In genomic region chrX:130167040-130167439, GRCh38 we compare ENCODE assay signal across 12 cellular contexts. TPM values are rescaled to one million over a fixed set of nuclear protein-coding genes. Genes with fewer than 3 reads are reported as not detected.
DNase-seq lines count a peak whose midpoint lies in the region; ATAC-seq, FAIRE-seq and TF ChIP-seq lines count a peak whose summit lies in the region.
"Had no signal": no experiment of that assay in that cellular context is flagged by ENCODE, and none has a peak within 500 bp of the region (broad histone marks: within the 10 kb centered on the region; RNA-seq: fewer than 3 reads in every experiment).

No MANE protein-coding gene starts in this region.

- CTCF ChIA-PET in HepG2 (lab: Yijun Ruan, JAX; ENCODE audit: low intra/inter-chr PET ratio, low total read pairs): no interaction called here
- CTCF ChIA-PET in activated B cell treated with CpG ODN at 0.5 μM for 24 hours (lab: Charles Lee): no interaction called here

- TF ChIP-seq POLR2A in HepG2 (IDR thresholded peaks at IDR 0.05; ENCODE audit: insufficient read depth in 1 of 2, low read depth in 2 of 2, low read length in 2 of 2): no peak
- no peak for TF ChIP-seq POLR2A in right lobe of liver (IDR thresholded peaks at IDR 0.05)
- TF ChIP-seq POLR2A in GM18505 (IDR thresholded peaks at IDR 0.05; ENCODE audit: borderline replicate concordance, extremely low read depth, insufficient read depth, insufficient read length): no peak

- H2AFZ ChIP-seq in HepG2 (ENCODE audit: low read length): no peak overlapping the region

- no TSS peak for BruUV-seq in HepG2 (replicated peaks; lab: Mats Ljungman, UMichigan)

- peak overlapping the region; percentile 77; the same call in 1 of the 2 replicates for H3K9ac ChIP-seq in HepG2 (ENCODE audit: insufficient read depth, low read depth, low read length)

- TF ChIP-seq RAD21 in HepG2 (CRISPR knock-in tag; IDR thresholded peaks at IDR 0.05): no peak

- H3K27me3 Mint-ChIP-seq in activated B cell treated with CpG ODN at 0.5 μM for 24 hours (no peaks in the 10 kb centered on the region), glutamatergic neuron (ENCODE audit: unreplicated experiment) (no peaks in the 10 kb centered on the region)

- peaks cover 33% of the 10 kb centered on the region for H3K4me1 ChIP-seq in HepG2 (ENCODE audit: insufficient read depth, low read length)
- peaks cover 0 to 19% (median 0%) of the 10 kb centered on the region in 4 donors for H3K4me1 ChIP-seq in right lobe of liver

- H3K4me1 Mint-ChIP-seq in activated B cell treated with CpG ODN at 0.5 μM for 24 hours (peaks cover 28% of the 10 kb centered on the region), glutamatergic neuron (ENCODE audit: low read depth, unreplicated experiment) (peaks cover 7% of the 10 kb centered on the region)

- H3K36me3 ChIP-seq in HepG2 (replicated peaks in 1 of 2; ENCODE audit: control insufficient read depth in 1 of 2, insufficient read depth in 2 of 2, low read length in 2 of 2) (no peaks in the 10 kb centered on the region), right lobe of liver (no peaks in the 10 kb centered on the region)
- H3K36me3 ChIP-seq: suprapubic skin had no signal

- H3K27ac Mint-ChIP-seq in activated B cell treated with CpG ODN at 0.5 μM for 24 hours (peak overlapping the region; percentile 95), glutamatergic neuron (ENCODE audit: unreplicated experiment) (peak overlapping the region; percentile 22)

- peak overlapping the region; percentile 62 to 80 (median 76); a peak in 5 of 6 replicates for H3K4me3 ChIP-seq in HepG2 (replicated peaks in 1 of 3; ENCODE audit: insufficient read depth in 1 of 3, low read depth in 2 of 3, low read length in 3 of 3)
- peak overlapping the region in 1 of 3 donors; percentile 65 for H3K4me3 ChIP-seq in right lobe of liver

- H3K79me2 ChIP-seq in HepG2 (ENCODE audit: insufficient read depth, low read length): peaks cover 22% of the 10 kb centered on the region

- H3K4me3 Mint-ChIP-seq in activated B cell treated with CpG ODN at 0.5 μM for 24 hours (peak overlapping the region; percentile 93), glutamatergic neuron (ENCODE audit: unreplicated experiment) (peak overlapping the region; percentile 99)

- H3K36me3 Mint-ChIP-seq in activated B cell treated with CpG ODN at 0.5 μM for 24 hours (ENCODE audit: low read depth) (no peaks in the 10 kb centered on the region), glutamatergic neuron (ENCODE audit: unreplicated experiment) (no peaks in the 10 kb centered on the region)

- TF ChIP-seq EP300 in HepG2 (IDR thresholded peaks at IDR 0.05; ENCODE audit: low read depth in 2 of 2, low read length in 2 of 2): no peak
- TF ChIP-seq EP300 in HepG2 (CRISPR knock-in tag; IDR thresholded peaks at IDR 0.05; ENCODE audit: borderline replicate concordance): no peak

- no peak for DNase-seq in HepG2 (ENCODE audit: low spot score)
- no peak for DNase-seq in right lobe of liver
- DNase-seq in activated B cell treated with CpG ODN at 0.5 μM for 24 hours: no peak
- DNase-seq in glutamatergic neuron: no peak
- DNase-seq in medulla oblongata (ENCODE audit: extremely low spot score): no peak
- DNase-seq: effector memory CD4-positive, alpha-beta T cell; nucleus accumbens had no signal

- 54% methylated on average over 4 of the region's 4 CpGs for WGBS in HepG2 (ENCODE audit: low lambda C conversion rate)
- 37% methylated on average over 3 of the region's 4 CpGs for WGBS in right lobe of liver (ENCODE audit: insufficient coverage, low coverage, low lambda C conversion rate, missing lambda C conversion rate)

- H3K27me3 ChIP-seq in HepG2 (ENCODE audit: control insufficient read depth in 1 of 2, insufficient read depth in 2 of 2, low read length in 2 of 2) (no peaks in the 10 kb centered on the region; a peak in 1 of 5 replicates), right lobe of liver (no peaks in the 10 kb centered on the region)
- H3K27me3 ChIP-seq: suprapubic skin had no signal

- H3K9me3 Mint-ChIP-seq in activated B cell treated with CpG ODN at 0.5 μM for 24 hours (no peaks in the 10 kb centered on the region), glutamatergic neuron (ENCODE audit: unreplicated experiment) (peaks cover 3% of the 10 kb centered on the region)

- POLR2A ChIA-PET in HepG2 (lab: Yijun Ruan, JAX) (no interaction called here), activated B cell treated with CpG ODN at 0.5 μM for 24 hours (lab: Charles Lee) (interaction anchor here (0.5 to 1.0 kb wide), 3 partner anchors 83 to 392 kb away, joined by 3 to 9 read pairs (median 7); no protein-coding TSS in a partner anchor)

- intact Hi-C loops in HepG2 (cut with micrococcal nuclease; ENCODE audit: unreplicated experiment): no loop called here
- intact Hi-C loops in right lobe of liver (cut with DNase I): no loop called here
- intact Hi-C loops in activated B cell treated with CpG ODN at 0.5 μM for 24 hours (cut with micrococcal nuclease): loop anchor here (5.0 kb wide), 1 partner anchor 185 kb away; the partner anchor contains the start of gene BCORL1

- no peaks in the 10 kb centered on the region for H3K9me3 ChIP-seq in HepG2 (ENCODE audit: low read length)
- H3K9me3 ChIP-seq in right lobe of liver: no peaks in the 10 kb centered on the region
- H3K9me3 ChIP-seq: suprapubic skin had no signal

- H3K27ac ChIP-seq in HepG2 (ENCODE audit: extremely low read length, insufficient read depth, low read length) (no peak overlapping the region), right lobe of liver (no peak overlapping the region)

- FAIRE-seq in HepG2 (lab: Jason Lieb, UNC): no peak

- H4K20me1 ChIP-seq in HepG2 (ENCODE audit: insufficient read depth, low read length): no peaks in the 10 kb centered on the region

- TF ChIP-seq CTCF in HepG2 (CRISPR knock-in tag; IDR thresholded peaks at IDR 0.05) (no peak), right lobe of liver (IDR thresholded peaks at IDR 0.05) (no peak), activated B cell treated with CpG ODN at 0.5 μM for 24 hours (IDR thresholded peaks at IDR 0.05) (no peak), glutamatergic neuron (IDR thresholded peaks at IDR 0.05; ENCODE audit: partially characterized antibody, unreplicated experiment) (no peak)

- no peak for ATAC-seq in HepG2
- no peak for ATAC-seq in right lobe of liver
- no peak for ATAC-seq in activated B cell treated with CpG ODN at 0.5 μM for 24 hours (ENCODE audit: low read depth)
- no peak for ATAC-seq in HG02759 (IDR thresholded peaks at IDR 0.05; ENCODE audit: unreplicated experiment)
- ATAC-seq in HG03159 (IDR thresholded peaks at IDR 0.05; ENCODE audit: unreplicated experiment): no peak
- no peak for ATAC-seq in GM18505 (IDR thresholded peaks at IDR 0.05; ENCODE audit: unreplicated experiment)

- in situ Hi-C loops in HepG2 (cut with HindIII; ENCODE audit: extremely low pct_ligation_motif_present, low pct_unique_long_range_greater_than_20kb): no loop called here

- peak overlapping the region; percentile 71 for H3K4me2 ChIP-seq in HepG2 (ENCODE audit: low read depth, low read length)

RNA-seq across cellular contexts. Expression of gene AIFM1, which starts 1.4 kb away (rescaled TPM):
- 46.9 and 69.3 TPM in 2 replicates for total RNA-seq in HepG2 (2016; rRNA removed; fragmentation: Illumina TruSeq; extraction: Trizol)
- 12.3 and 17.1 TPM in 2 replicates for total RNA-seq in HepG2 (2016; cell fraction: cytosol; rRNA removed; fragmentation: Illumina TruSeq; extraction: Trizol; ENCODE audit: low read depth)
- total RNA-seq in HepG2 (2016; cell fraction: insoluble cytoplasmic fraction; rRNA removed; fragmentation: Illumina TruSeq; extraction: Trizol): 48.7 and 65.5 TPM in 2 replicates
- 23.7 and 29.4 TPM in 2 replicates for total RNA-seq in HepG2 (2016; cell fraction: membrane; rRNA removed; fragmentation: Illumina TruSeq; extraction: Trizol)
- total RNA-seq in HepG2 (2016; cell fraction: nucleus; rRNA removed; fragmentation: Illumina TruSeq; extraction: Trizol): 47.2 and 56.1 TPM in 2 replicates
- 35.0 and 42.8 TPM in 2 replicates for polyA plus RNA-seq in HepG2 (2011; rRNA removed)
- polyA plus RNA-seq in HepG2 (2011; cell fraction: cytosol; rRNA removed): 37.1 and 44.4 TPM in 2 replicates
- 11.8 and 14.9 TPM in 2 replicates for polyA plus RNA-seq in HepG2 (2011; cell fraction: nucleus; rRNA removed)
- polyA plus RNA-seq in HepG2 (2012): 35.1 and 40.3 TPM in 2 replicates
- 24.7 and 26.6 TPM in 2 replicates for polyA plus RNA-seq in HepG2 (2016; cell fraction: cytosol; fragmentation: Illumina TruSeq; extraction: Trizol; ENCODE audit: low read depth)
- 85.8 and 88.7 TPM in 2 replicates for polyA plus RNA-seq in HepG2 (2016; cell fraction: insoluble cytoplasmic fraction; fragmentation: Illumina TruSeq; extraction: Trizol; ENCODE audit: low read depth)
- 26.3 and 31.8 TPM in 2 replicates for polyA plus RNA-seq in HepG2 (2016; cell fraction: membrane; fragmentation: Illumina TruSeq; extraction: Trizol; ENCODE audit: low read depth)
- polyA plus RNA-seq in HepG2 (2016; cell fraction: nucleus; fragmentation: Illumina TruSeq; extraction: Trizol; ENCODE audit: insufficient read depth, low read depth): 67.7 and 76.4 TPM in 2 replicates
- 13.9 and 27.6 TPM in 2 replicates for polyA minus RNA-seq in HepG2 (2011; rRNA and poly(A)+ RNA removed; ENCODE audit: low replicate concordance)
- polyA minus RNA-seq in HepG2 (2011; cell fraction: cytosol; rRNA and poly(A)+ RNA removed): 21.3 and 25.6 TPM in 2 replicates
- polyA minus RNA-seq in HepG2 (2011; cell fraction: nucleus; rRNA and poly(A)+ RNA removed): 11.3 and 13.1 TPM in 2 replicates
- total RNA-seq in right lobe of liver: 10 to 100 TPM; 63.4 to 90.0 (median 76.7) TPM
- 30.8 and 34.3 TPM in 2 replicates for total RNA-seq in activated B cell treated with CpG ODN at 0.5 μM for 24 hours
- 29.1 TPM for total RNA-seq in glutamatergic neuron (ENCODE audit: unreplicated experiment)

RNA-seq across cellular contexts. Expression of gene RAB33A, which starts 4.7 kb away (rescaled TPM):
- total RNA-seq in HepG2 (2016; rRNA removed; fragmentation: Illumina TruSeq; extraction: Trizol) (not detected in 2 replicates), right lobe of liver (under 1 TPM in 5 of 6 experiments, not detected in 1; 0.20 to 0.81 (median 0.55) TPM), activated B cell treated with CpG ODN at 0.5 μM for 24 hours (6.9 and 8.0 TPM in 2 replicates), glutamatergic neuron (ENCODE audit: unreplicated experiment) (13.3 TPM)
- not detected in 2 replicates for total RNA-seq in HepG2 (2016; cell fraction: cytosol; rRNA removed; fragmentation: Illumina TruSeq; extraction: Trizol; ENCODE audit: low read depth)
- total RNA-seq in HepG2 (2016; cell fraction: insoluble cytoplasmic fraction; rRNA removed; fragmentation: Illumina TruSeq; extraction: Trizol): not detected in 2 replicates
- total RNA-seq in HepG2 (2016; cell fraction: membrane; rRNA removed; fragmentation: Illumina TruSeq; extraction: Trizol): not detected in 2 replicates
- not detected in 2 replicates for total RNA-seq in HepG2 (2016; cell fraction: nucleus; rRNA removed; fragmentation: Illumina TruSeq; extraction: Trizol)
- 0.18 and 0.26 TPM in 2 replicates for polyA plus RNA-seq in HepG2 (2011; rRNA removed)
- polyA plus RNA-seq in HepG2 (2011; cell fraction: cytosol; rRNA removed): 0.24 and 0.42 TPM in 2 replicates
- polyA plus RNA-seq in HepG2 (2011; cell fraction: nucleus; rRNA removed): 0.26 TPM in 1 of 2 replicates, not detected in the other
- not detected in 2 replicates for polyA plus RNA-seq in HepG2 (2012)
- polyA plus RNA-seq in HepG2 (2016; cell fraction: cytosol; fragmentation: Illumina TruSeq; extraction: Trizol; ENCODE audit: low read depth): not detected in 2 replicates
- polyA plus RNA-seq in HepG2 (2016; cell fraction: insoluble cytoplasmic fraction; fragmentation: Illumina TruSeq; extraction: Trizol; ENCODE audit: low read depth): not detected in 2 replicates
- not detected in 2 replicates for polyA plus RNA-seq in HepG2 (2016; cell fraction: membrane; fragmentation: Illumina TruSeq; extraction: Trizol; ENCODE audit: low read depth)
- polyA plus RNA-seq in HepG2 (2016; cell fraction: nucleus; fragmentation: Illumina TruSeq; extraction: Trizol; ENCODE audit: insufficient read depth, low read depth): not detected in 2 replicates
- polyA minus RNA-seq in HepG2 (2011; rRNA and poly(A)+ RNA removed; ENCODE audit: low replicate concordance): not detected in 2 replicates
- polyA minus RNA-seq in HepG2 (2011; cell fraction: cytosol; rRNA and poly(A)+ RNA removed): not detected in 2 replicates
- polyA minus RNA-seq in HepG2 (2011; cell fraction: nucleus; rRNA and poly(A)+ RNA removed): 0.39 TPM in 1 of 2 replicates, not detected in the other
- total RNA-seq: LHCN-M2, suprapubic skin had no signal

RNA-seq across cellular contexts. Expression of gene ELF4, which starts 56.7 kb away (rescaled TPM):
- 1.3 and 1.5 TPM in 2 replicates for total RNA-seq in HepG2 (2016; rRNA removed; fragmentation: Illumina TruSeq; extraction: Trizol)
- 0.35 and 1.0 TPM in 2 replicates for total RNA-seq in HepG2 (2016; cell fraction: cytosol; rRNA removed; fragmentation: Illumina TruSeq; extraction: Trizol; ENCODE audit: low read depth)
- total RNA-seq in HepG2 (2016; cell fraction: insoluble cytoplasmic fraction; rRNA removed; fragmentation: Illumina TruSeq; extraction: Trizol): 1.3 and 1.4 TPM in 2 replicates
- 1.5 and 2.0 TPM in 2 replicates for total RNA-seq in HepG2 (2016; cell fraction: membrane; rRNA removed; fragmentation: Illumina TruSeq; extraction: Trizol)
- total RNA-seq in HepG2 (2016; cell fraction: nucleus; rRNA removed; fragmentation: Illumina TruSeq; extraction: Trizol): 1.0 and 1.5 TPM in 2 replicates
- polyA plus RNA-seq in HepG2 (2011; rRNA removed): 2.6 and 3.2 TPM in 2 replicates
- 2.6 and 2.7 TPM in 2 replicates for polyA plus RNA-seq in HepG2 (2011; cell fraction: cytosol; rRNA removed)
- polyA plus RNA-seq in HepG2 (2011; cell fraction: nucleus; rRNA removed): 2.5 and 2.8 TPM in 2 replicates
- polyA plus RNA-seq in HepG2 (2012): 3.9 and 4.2 TPM in 2 replicates
- 0.44 and 0.53 TPM in 2 replicates for polyA plus RNA-seq in HepG2 (2016; cell fraction: cytosol; fragmentation: Illumina TruSeq; extraction: Trizol; ENCODE audit: low read depth)
- polyA plus RNA-seq in HepG2 (2016; cell fraction: insoluble cytoplasmic fraction; fragmentation: Illumina TruSeq; extraction: Trizol; ENCODE audit: low read depth): 1.6 and 1.9 TPM in 2 replicates
- 1.7 and 2.0 TPM in 2 replicates for polyA plus RNA-seq in HepG2 (2016; cell fraction: membrane; fragmentation: Illumina TruSeq; extraction: Trizol; ENCODE audit: low read depth)
- 1.9 and 2.0 TPM in 2 replicates for polyA plus RNA-seq in HepG2 (2016; cell fraction: nucleus; fragmentation: Illumina TruSeq; extraction: Trizol; ENCODE audit: insufficient read depth, low read depth)
- polyA minus RNA-seq in HepG2 (2011; rRNA and poly(A)+ RNA removed; ENCODE audit: low replicate concordance): 10.0 and 60.2 TPM in 2 replicates
- 3.6 and 4.7 TPM in 2 replicates for polyA minus RNA-seq in HepG2 (2011; cell fraction: cytosol; rRNA and poly(A)+ RNA removed)
- 1.4 and 1.6 TPM in 2 replicates for polyA minus RNA-seq in HepG2 (2011; cell fraction: nucleus; rRNA and poly(A)+ RNA removed)
- total RNA-seq in right lobe of liver: 1 to 10 TPM in 5 of 6 experiments, under 1 TPM in 1; 0.80 to 2.8 (median 1.6) TPM
- total RNA-seq in activated B cell treated with CpG ODN at 0.5 μM for 24 hours: 32.4 and 33.0 TPM in 2 replicates
- 0.10 TPM for total RNA-seq in glutamatergic neuron (ENCODE audit: unreplicated experiment)
